In the genomic region with DNA sequence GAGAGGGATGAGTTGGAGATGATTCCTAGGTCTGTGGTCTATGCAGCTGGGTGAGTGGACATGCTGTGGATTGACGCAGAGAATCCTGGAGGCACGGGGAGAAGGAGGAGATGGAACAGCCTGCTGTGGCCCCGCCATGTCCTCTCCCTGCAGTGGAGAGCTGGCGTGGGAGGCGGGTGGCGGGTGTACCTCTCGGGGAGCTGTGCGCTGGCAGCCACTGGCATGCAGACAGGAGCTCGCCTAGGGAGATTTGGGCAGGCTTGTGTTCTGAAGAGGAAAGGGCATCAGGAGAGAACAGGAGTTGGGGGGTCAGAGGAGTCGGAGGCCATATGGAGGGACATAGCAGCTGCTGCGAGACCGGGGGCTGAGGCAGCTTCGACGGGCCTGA, we compare ENCODE assay signal across 18 cellular contexts. TPM values are rescaled to one million over a fixed set of nuclear protein-coding genes. Genes with fewer than 3 reads are reported as not detected.
DNase-seq lines count a peak whose midpoint lies in the region; FAIRE-seq and TF ChIP-seq lines count a peak whose summit lies in the region.
"Had no signal": no experiment of that assay in that cellular context is flagged by ENCODE, and none has a peak within 500 bp of the region (broad histone marks: within the 10 kb centered on the region; RNA-seq: fewer than 3 reads in every experiment).

No MANE protein-coding gene starts in this region.

- WGBS in H9 (ENCODE audit: extremely low coverage, insufficient read length, low lambda C conversion rate) = no CpG with 5 or more reads among the region's 14 CpGs
- WGBS in thyroid gland, 2 donors = 90 to 95% methylated on average over 14 of the region's 14 CpGs

- H3K18ac ChIP-seq in H9 (ENCODE audit: insufficient read length, low read depth, low read length) = peak overlapping the region; percentile 40

- no peak overlapping the region; the same call in 1 of the 2 replicates for H3K4ac ChIP-seq in H9 (ENCODE audit: low read depth, low read length)

- H3K27me3 ChIP-seq in H9 (ENCODE audit: insufficient read depth, low read length) = no peaks in the 10 kb centered on the region
- no peaks in the 10 kb centered on the region for H3K27me3 ChIP-seq in astrocyte (ENCODE audit: insufficient read depth, low read length)
- H3K27me3 ChIP-seq in thyroid gland = no peaks in the 10 kb centered on the region

- H3K4me2 ChIP-seq in H9 (ENCODE audit: insufficient read depth, insufficient read length, low read length) (no peak overlapping the region), astrocyte (ENCODE audit: low read length) (no peak overlapping the region)

- peaks cover 4 to 33% of the 10 kb centered on the region in 2 experiments for H3K4me1 Mint-ChIP-seq in H9
- peaks cover 2% of the 10 kb centered on the region for H3K4me1 Mint-ChIP-seq in astrocyte (ENCODE audit: low read depth, unreplicated experiment)
- H3K4me1 Mint-ChIP-seq in endothelial cell (ENCODE audit: unreplicated experiment) = peaks cover 8% of the 10 kb centered on the region
- H3K4me1 Mint-ChIP-seq: B cell had no signal

- H3K27me3 Mint-ChIP-seq in H9 (ENCODE audit: low read depth) (no peaks in the 10 kb centered on the region), astrocyte (ENCODE audit: low read depth, unreplicated experiment) (no peaks in the 10 kb centered on the region), endothelial cell (ENCODE audit: unreplicated experiment) (peaks cover 10% of the 10 kb centered on the region)
- H3K27me3 Mint-ChIP-seq: B cell; CD4-positive, alpha-beta T cell had no signal

- no peak overlapping the region for H2AK5ac ChIP-seq in H9 (ENCODE audit: insufficient read length, low read length)

- peaks cover 4% of the 10 kb centered on the region; the same call in 1 of the 2 replicates for H3K4me1 ChIP-seq in H9 (ENCODE audit: insufficient read depth, low read length)
- no peaks in the 10 kb centered on the region for H3K4me1 ChIP-seq in astrocyte (ENCODE audit: insufficient read depth, low read length)
- H3K4me1 ChIP-seq in thyroid gland = no peaks in the 10 kb centered on the region

- peak overlapping the region; percentile 33 to 96 (median 41); a peak in 4 of 7 replicates for H3K27ac Mint-ChIP-seq in H9
- peak overlapping the region; percentile 50 for H3K27ac Mint-ChIP-seq in astrocyte (ENCODE audit: unreplicated experiment)
- peak overlapping the region; percentile 38 for H3K27ac Mint-ChIP-seq in endothelial cell (ENCODE audit: unreplicated experiment)
- H3K27ac Mint-ChIP-seq: B cell; CD4-positive, alpha-beta T cell had no signal

- TF ChIP-seq CTCF in H9 (conservative IDR thresholded peaks at IDR 0.05) = no peak
- TF ChIP-seq CTCF in astrocyte (IDR thresholded peaks at IDR 0.05; ENCODE audit: insufficient read depth, low read depth, low read length) = no peak
- no peak for TF ChIP-seq CTCF in endothelial cell (IDR thresholded peaks at IDR 0.05; ENCODE audit: unreplicated experiment)
- no peak for TF ChIP-seq CTCF in thyroid gland (IDR thresholded peaks at IDR 0.05)

- no peak overlapping the region for H2BK15ac ChIP-seq in H9 (ENCODE audit: low read depth, low read length)

- H3K4me3 Mint-ChIP-seq in H9 = no peak overlapping the region
- no peak overlapping the region for H3K4me3 Mint-ChIP-seq in astrocyte (ENCODE audit: unreplicated experiment)
- no peak overlapping the region for H3K4me3 Mint-ChIP-seq in endothelial cell (ENCODE audit: unreplicated experiment)
- H3K4me3 Mint-ChIP-seq: B cell; CD4-positive, alpha-beta T cell had no signal

- no peak overlapping the region for H3T11ph ChIP-seq in H9 (ENCODE audit: low read length)

- H4K91ac ChIP-seq in H9 (ENCODE audit: insufficient read length, low read depth, low read length) = no peak overlapping the region

- H4K8ac ChIP-seq in H9 (replicated peaks; ENCODE audit: insufficient read length, low read depth, low read length) = no peak overlapping the region

- no peaks in the 10 kb centered on the region for H3K23me2 ChIP-seq in H9 (ENCODE audit: insufficient read length, low read depth, low read length, poor library complexity, severe bottlenecking)

- H3K36me3 Mint-ChIP-seq in H9 (ENCODE audit: insufficient read depth in 1 of 3, low read depth in 3 of 3) = peaks cover 0 to 6% (median 2%) of the 10 kb centered on the region in 3 experiments; a peak in 3 of 7 replicates
- peaks cover 19% of the 10 kb centered on the region for H3K36me3 Mint-ChIP-seq in astrocyte (ENCODE audit: low read depth, unreplicated experiment)
- H3K36me3 Mint-ChIP-seq in endothelial cell (ENCODE audit: low read depth, unreplicated experiment) = peaks cover 37% of the 10 kb centered on the region

- no peak overlapping the region for H3K27ac ChIP-seq in H9 (ENCODE audit: insufficient read length, low read depth, low read length)
- H3K27ac ChIP-seq in astrocyte (ENCODE audit: low read depth, low read length) = no peak overlapping the region
- no peak overlapping the region for H3K27ac ChIP-seq in thyroid gland
- H3K27ac ChIP-seq: HL-60 had no signal

- no peak overlapping the region for H3K23ac ChIP-seq in H9 (ENCODE audit: insufficient read length, low read depth, low read length)

- DNase-seq in H9 (no peak), astrocyte (ENCODE audit: low read depth) (no peak), endothelial cell (ENCODE audit: low spot score) (no peak), occipital lobe (lab: John Stamatoyannopoulos, UW) (peak; percentile 74), thyroid gland (no peak), NCI-H82 (lab: John Stamatoyannopoulos, UW) (no peak), NCI-H748 (lab: John Stamatoyannopoulos, UW; ENCODE audit: unreplicated experiment) (no peak)
- DNase-seq in activated naive CD4-positive, alpha-beta T cell (lab: John Stamatoyannopoulos, UW) = no peak
- DNase-seq: CD4-positive, alpha-beta T cell; DMS79 treated with DMSO at 0.1 percent for 48 hours; GDM1; KBM-7; NCI-H1048; NCI-H1694; NCI-H774 had no signal

- H3K14ac ChIP-seq in H9 (ENCODE audit: insufficient read depth, low read length) = no peak overlapping the region; the same call in 1 of the 2 replicates

- H3K36me3 ChIP-seq in astrocyte (ENCODE audit: insufficient read depth, low read length) (peaks cover 2% of the 10 kb centered on the region), thyroid gland (peaks cover 0 to 8% of the 10 kb centered on the region in 2 donors)

- no peak for TF ChIP-seq POLR2A in thyroid gland (IDR thresholded peaks at IDR 0.05)

- no peaks in the 10 kb centered on the region for H3K79me1 ChIP-seq in H9 (ENCODE audit: insufficient read depth, low read depth, low read length, poor library complexity, severe bottlenecking)

- H2BK120ac ChIP-seq in H9 (ENCODE audit: low read depth, low read length, poor library complexity, severe bottlenecking) = no peak overlapping the region

- H2BK5ac ChIP-seq in H9 (ENCODE audit: insufficient read length, low read length) = no peak overlapping the region

- no peaks in the 10 kb centered on the region for H3K9me3 ChIP-seq in H9 (ENCODE audit: control insufficient read depth, low read depth, low read length)
- no peaks in the 10 kb centered on the region for H3K9me3 ChIP-seq in astrocyte (ENCODE audit: insufficient read depth, low read depth, low read length)
- no peaks in the 10 kb centered on the region for H3K9me3 ChIP-seq in thyroid gland

- H2AFZ ChIP-seq in H9 (ENCODE audit: low read length) = no peak overlapping the region
- H2AFZ ChIP-seq in astrocyte (ENCODE audit: low read depth, low read length) = no peak overlapping the region

- H4K5ac ChIP-seq in H9 (ENCODE audit: insufficient read length, low read depth, low read length) = no peak overlapping the region

- no peak overlapping the region for H3K9ac ChIP-seq in H9 (ENCODE audit: extremely low read depth, insufficient read length, low read length)
- H3K9ac ChIP-seq in astrocyte (ENCODE audit: low read length) = no peak overlapping the region

- FAIRE-seq in astrocyte (lab: Jason Lieb, UNC) = no peak
- FAIRE-seq: GM12892 had no signal

- no peak overlapping the region for H2BK12ac ChIP-seq in H9 (ENCODE audit: insufficient read length, low read depth, low read length)

- H3K9me3 Mint-ChIP-seq in H9 = no peaks in the 10 kb centered on the region
- H3K9me3 Mint-ChIP-seq in astrocyte (ENCODE audit: unreplicated experiment) = no peaks in the 10 kb centered on the region
- H3K9me3 Mint-ChIP-seq in endothelial cell (ENCODE audit: unreplicated experiment) = no peaks in the 10 kb centered on the region
- H3K9me3 Mint-ChIP-seq: CD4-positive, alpha-beta T cell had no signal

- no peak overlapping the region for H3K56ac ChIP-seq in H9 (ENCODE audit: insufficient read length, low read depth, low read length)

- H3K4me3 ChIP-seq in astrocyte (ENCODE audit: insufficient read depth, low read depth, low read length) = no peak overlapping the region
- no peak overlapping the region for H3K4me3 ChIP-seq in thyroid gland (replicated peaks in 1 of 3)

- H4K20me1 ChIP-seq in H9 (ENCODE audit: control insufficient read depth, insufficient read depth, insufficient read length) = no peaks in the 10 kb centered on the region
- H4K20me1 ChIP-seq in astrocyte (ENCODE audit: insufficient read depth, low read length) = no peaks in the 10 kb centered on the region

- H3K79me2 ChIP-seq in H9 (ENCODE audit: insufficient read depth, low read length) (no peaks in the 10 kb centered on the region), astrocyte (ENCODE audit: insufficient read depth, low read length) (no peaks in the 10 kb centered on the region)

- intact Hi-C loops in thyroid gland (cut with DNase I) = no loop called here

- no peak overlapping the region for H2BK20ac ChIP-seq in H9 (ENCODE audit: low read depth, low read length, poor library complexity, severe bottlenecking)

RNA-seq across cellular contexts. Expression of a gene that starts 56.1 kb away (rescaled TPM):
- total RNA-seq in H9 (2021) = 15.0 and 15.4 TPM in 2 replicates
- total RNA-seq in astrocyte = 19.9 and 23.1 TPM in 2 replicates
- total RNA-seq in endothelial cell (ENCODE audit: unreplicated experiment) = 28.9 TPM
- 15.9 TPM for total RNA-seq in occipital lobe
- 10 to 100 TPM; 11.8 to 23.8 (median 19.0) TPM for total RNA-seq in thyroid gland

RNA-seq across cellular contexts. Expression of a gene that starts 56.2 kb away (rescaled TPM):
- 39.3 and 39.5 TPM in 2 replicates for total RNA-seq in H9 (2021)
- 34.9 and 37.8 TPM in 2 replicates for total RNA-seq in astrocyte
- total RNA-seq in endothelial cell (ENCODE audit: unreplicated experiment) = 26.1 TPM
- 23.1 TPM for total RNA-seq in occipital lobe
- 10 to 100 TPM; 31.9 to 43.3 (median 39.7) TPM for total RNA-seq in thyroid gland
